8 cellular contexts compared by ENCODE assay signal in the genomic region with DNA sequence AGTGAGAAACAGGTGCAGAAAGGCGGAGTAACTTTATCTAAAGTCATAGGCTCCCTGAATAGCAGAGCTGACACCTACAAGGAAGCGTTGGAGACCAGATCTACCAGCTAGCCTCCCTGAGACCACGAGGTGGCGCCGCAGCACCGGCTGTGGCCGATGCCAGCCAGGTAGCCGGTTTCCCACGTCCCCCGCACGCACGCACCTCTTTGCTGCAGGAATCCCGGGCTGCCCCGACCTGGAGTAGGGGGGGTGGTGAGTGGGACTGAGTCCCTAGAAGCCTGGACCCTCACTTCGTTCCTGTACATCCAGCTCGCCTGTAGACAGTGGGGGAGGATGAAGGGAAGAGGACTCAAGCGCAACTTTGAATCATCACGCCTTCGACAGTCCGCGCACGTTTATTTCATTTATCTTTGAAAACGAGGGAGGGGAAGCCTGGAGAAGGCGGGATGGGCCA. TPM values are rescaled to one million over a fixed set of nuclear protein-coding genes. Genes with fewer than 3 reads are reported as not detected.
DNase-seq lines count a peak whose midpoint lies in the region; ATAC-seq, FAIRE-seq and TF ChIP-seq lines count a peak whose summit lies in the region.

No MANE protein-coding gene starts in this region.

- H3K9me3 Mint-ChIP-seq in naive B cell: no peaks in the 10 kb centered on the region

- dilution Hi-C loops in IMR-90 (cut with HindIII; ENCODE audit: low sequenced_read_pairs, unreplicated experiment): no loop called here

- H3K36me3 ChIP-seq in IMR-90 (ENCODE audit: control insufficient read depth, insufficient read depth, low read length): no peaks in the 10 kb centered on the region

- peak; percentile 52 for TF ChIP-seq POLR2A in IMR-90 (IDR thresholded peaks at IDR 0.05; ENCODE audit: low read depth, low read length)

- peak; percentile 99 for TF ChIP-seq RAD21 in IMR-90 (IDR thresholded peaks at IDR 0.05; ENCODE audit: low read length)

- no peak overlapping the region for H2AK5ac ChIP-seq in IMR-90 (ENCODE audit: low read depth, low read length)

- H2BK5ac ChIP-seq in IMR-90 (ENCODE audit: low read depth, low read length, poor library complexity, severe bottlenecking): no peak overlapping the region

- WGBS in IMR-90 (ENCODE audit: extremely low coverage in 2 of 2, insufficient read length in 1 of 2), 2 experiments: 0% methylated on average over 1 of the region's 24 CpGs; no CpG with 5 or more reads in 1 of the 2 experiments

- peaks cover 35% of the 10 kb centered on the region; the same call in 1 of the 2 replicates for H3K27me3 ChIP-seq in IMR-90 (ENCODE audit: control insufficient read depth, insufficient read depth, low read length)

- 0 out of 2 replicates have a peak, but pooled peaks cover 6% of the 10 kb centered on the region for H3K9me1 ChIP-seq in IMR-90 (ENCODE audit: insufficient read depth, low read length)

- DNase-seq in EL (peak; percentile 74), IMR-90 (peak; percentile 65), RCC 7860 (ENCODE audit: low spot score) (peak; percentile 58), activated T-helper 1 cell treated with Interleukin-2 at 50 U/mL for 16 hours (ENCODE audit: low read depth) (peak; percentile 72), fibroblast of gingiva (ENCODE audit: low read depth) (peak; percentile 53), naive B cell (peak; percentile 81)
- peak; percentile 71 for DNase-seq in stimulated activated CD8-positive, alpha-beta memory T cell treated with anti-CD3 and anti-CD28 coated beads, Interleukin-7, amount 100 ng/mL, for 24 hours (ENCODE audit: low read depth)

- H3K4me2 ChIP-seq in IMR-90 (ENCODE audit: low read depth, low read length): peak overlapping the region; percentile 84

- POLR2A ChIA-PET in IMR-90 (lab: Charles Lee; ENCODE audit: unreplicated experiment): no interaction called here

- H4K91ac ChIP-seq in IMR-90 (ENCODE audit: insufficient read depth, low read depth, low read length): no peak overlapping the region

- H4K20me1 ChIP-seq in IMR-90 (ENCODE audit: insufficient read depth, low read length): peaks cover 10% of the 10 kb centered on the region

- peaks cover 46 to 89% (median 64%) of the 10 kb centered on the region in 3 donors for H3K27me3 Mint-ChIP-seq in naive B cell

- H4K5ac ChIP-seq in IMR-90 (ENCODE audit: low read depth, low read length): no peak overlapping the region

- H3K4ac ChIP-seq in IMR-90 (ENCODE audit: low read depth, low read length): no peak overlapping the region

- H3K23ac ChIP-seq in IMR-90 (ENCODE audit: low read depth, low read length): no peak overlapping the region

- no TSS peak for BruUV-seq in IMR-90 (replicated peaks; lab: Mats Ljungman, UMichigan)

- no peak overlapping the region for H3K9ac ChIP-seq in IMR-90 (ENCODE audit: low read depth, low read length)

- H3K56ac ChIP-seq in IMR-90 (ENCODE audit: extremely low read depth, insufficient read depth, low read length): no peak overlapping the region

- H2AK9ac ChIP-seq in IMR-90 (replicated peaks; ENCODE audit: low read depth, low read length, poor library complexity): peak overlapping the region; percentile 76

- peaks cover 11% of the 10 kb centered on the region for H3K4me1 ChIP-seq in IMR-90 (ENCODE audit: control insufficient read depth, insufficient read depth, low read length)

- H2BK20ac ChIP-seq in IMR-90 (ENCODE audit: low read depth, low read length): no peak overlapping the region

- H2BK120ac ChIP-seq in IMR-90 (ENCODE audit: low read depth, low read length): no peak overlapping the region

- peak; percentile 96 for TF ChIP-seq CTCF in IMR-90 (conservative IDR thresholded peaks at IDR 0.05; ENCODE audit: low read depth, low read length)

- no peak overlapping the region for H3K14ac ChIP-seq in IMR-90 (replicated peaks; ENCODE audit: low read depth, low read length)

- peak overlapping the region; percentile 21 for H3K4me3 ChIP-seq in IMR-90 (ENCODE audit: insufficient read depth, low read depth, low read length)

- peak overlapping the region; percentile 76 to 91 (median 86) for H3K4me3 Mint-ChIP-seq in naive B cell

- ATAC-seq in IMR-90 (ENCODE audit: low read depth) (peak; percentile 46), naive B cell (ENCODE audit: low read depth in 2 of 2) (peak; percentile 64 to 70), GM21529 (IDR thresholded peaks at IDR 0.05; ENCODE audit: unreplicated experiment) (no peak)

- H3K79me1 ChIP-seq in IMR-90 (ENCODE audit: low read depth in 1 of 2, low read length in 2 of 2): no peaks in the 10 kb centered on the region

- no peaks in the 10 kb centered on the region for H3K9me3 ChIP-seq in IMR-90 (ENCODE audit: control insufficient read depth, insufficient read depth, low read length)

- peak overlapping the region; percentile 88 for H2AFZ ChIP-seq in IMR-90 (replicated peaks; ENCODE audit: low read length, poor library complexity)

- H3K27ac Mint-ChIP-seq in naive B cell: peak overlapping the region in 3 of 6 donors; percentile 13 to 65 (median 34)

- H3K27ac ChIP-seq in IMR-90 (ENCODE audit: insufficient read depth, low read length): no peak overlapping the region

- intact Hi-C loops in IMR-90 (cut with micrococcal nuclease): loop anchor here (1.0 to 10.0 kb wide), 5 partner anchors 61 to 355 kb away; a partner anchor contains a TSS

- H2BK15ac ChIP-seq in IMR-90 (ENCODE audit: low read depth, low read length): no peak overlapping the region

- no peak overlapping the region for H4K8ac ChIP-seq in IMR-90 (ENCODE audit: low read depth in 2 of 2, low read length in 2 of 2)

- no peaks in the 10 kb centered on the region for H3K36me3 Mint-ChIP-seq in naive B cell

- in situ Hi-C loops in IMR-90 (cut with MboI; ENCODE audit: low sequenced_read_pairs): loop anchor here (5.0 to 10.0 kb wide), 3 partner anchors 63 to 255 kb away; no protein-coding TSS in a partner anchor

- H3K18ac ChIP-seq in IMR-90 (ENCODE audit: low read depth, low read length): no peak overlapping the region

- FAIRE-seq in RCC 7860 (lab: Jason Lieb, UNC): no peak

- peaks cover 19 to 51% (median 33%) of the 10 kb centered on the region in 3 donors for H3K4me1 Mint-ChIP-seq in naive B cell

- CTCF ChIA-PET in IMR-90 (lab: Yijun Ruan, JAX): interaction anchor here (0.7 to 4.5 kb wide), 16 partner anchors 11 to 193 kb away, joined by 3 to 59 read pairs (median 4); a partner anchor contains a TSS

TF ChIP-seq in IMR-90, 13 proteins besides CTCF, POLR2A, EP300 and RAD21:
- TF ChIP-seq MXI1 (IDR thresholded peaks at IDR 0.05; ENCODE audit: borderline replicate concordance, low read depth, low read length) (no peak; the same call in 1 of the 2 replicates), RCOR1 (IDR thresholded peaks at IDR 0.05; ENCODE audit: insufficient replicate concordance, low read length) (no peak), MAZ (IDR thresholded peaks at IDR 0.05; ENCODE audit: borderline replicate concordance, low read depth, low read length) (no peak), RFX5 (IDR thresholded peaks at IDR 0.05; ENCODE audit: low read depth, low read length) (no peak), MAFK (IDR thresholded peaks at IDR 0.05; ENCODE audit: low read depth, low read length) (no peak), NFE2L2 (IDR thresholded peaks at IDR 0.05; ENCODE audit: low read depth, low read length) (no peak), BHLHE40 (IDR thresholded peaks at IDR 0.05; ENCODE audit: low read depth, low read length) (peak; percentile 86), CEBPB (IDR thresholded peaks at IDR 0.05; ENCODE audit: low read depth, low read length) (no peak), FOS (IDR thresholded peaks at IDR 0.05; ENCODE audit: low read depth, low read length) (no peak), SMC3 (IDR thresholded peaks at IDR 0.05; ENCODE audit: low read depth, low read length) (peak; percentile 90), CHD1 (IDR thresholded peaks at IDR 0.05; ENCODE audit: low read depth, low read length) (peak; percentile 54; the same call in 1 of the 2 replicates)
- TF ChIP-seq, protein P1, sequence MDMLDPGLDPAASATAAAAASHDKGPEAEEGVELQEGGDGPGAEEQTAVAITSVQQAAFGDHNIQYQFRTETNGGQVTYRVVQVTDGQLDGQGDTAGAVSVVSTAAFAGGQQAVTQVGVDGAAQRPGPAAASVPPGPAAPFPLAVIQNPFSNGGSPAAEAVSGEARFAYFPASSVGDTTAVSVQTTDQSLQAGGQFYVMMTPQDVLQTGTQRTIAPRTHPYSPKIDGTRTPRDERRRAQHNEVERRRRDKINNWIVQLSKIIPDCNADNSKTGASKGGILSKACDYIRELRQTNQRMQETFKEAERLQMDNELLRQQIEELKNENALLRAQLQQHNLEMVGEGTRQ (IDR thresholded peaks at IDR 0.05; ENCODE audit: low read depth, low read length): no peak
- TF ChIP-seq, protein P2, sequence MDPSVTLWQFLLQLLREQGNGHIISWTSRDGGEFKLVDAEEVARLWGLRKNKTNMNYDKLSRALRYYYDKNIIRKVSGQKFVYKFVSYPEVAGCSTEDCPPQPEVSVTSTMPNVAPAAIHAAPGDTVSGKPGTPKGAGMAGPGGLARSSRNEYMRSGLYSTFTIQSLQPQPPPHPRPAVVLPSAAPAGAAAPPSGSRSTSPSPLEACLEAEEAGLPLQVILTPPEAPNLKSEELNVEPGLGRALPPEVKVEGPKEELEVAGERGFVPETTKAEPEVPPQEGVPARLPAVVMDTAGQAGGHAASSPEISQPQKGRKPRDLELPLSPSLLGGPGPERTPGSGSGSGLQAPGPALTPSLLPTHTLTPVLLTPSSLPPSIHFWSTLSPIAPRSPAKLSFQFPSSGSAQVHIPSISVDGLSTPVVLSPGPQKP (IDR thresholded peaks at IDR 0.05; ENCODE audit: borderline replicate concordance, low read depth, low read length): no peak

RNA-seq across cellular contexts. Expression of a gene that starts 3.7 kb away (rescaled TPM):
- 0.28 and 0.36 TPM in 2 replicates for total RNA-seq in IMR-90 (2012; rRNA removed)
- polyA plus RNA-seq in IMR-90 (2012; rRNA removed): 0.09 and 0.14 TPM in 2 replicates
- 0.35 TPM in 1 of 2 replicates, not detected in the other for polyA plus RNA-seq in IMR-90 (2012; cell fraction: cytosol; rRNA removed)
- polyA plus RNA-seq in IMR-90 (2012; cell fraction: nucleus; rRNA removed; ENCODE audit: low replicate concordance): 0.09 and 0.14 TPM in 2 replicates
- not detected for polyA plus RNA-seq in naive B cell (ENCODE audit: low read depth in 6 of 6)

RNA-seq across cellular contexts. Expression of a gene that starts 11.5 kb away (rescaled TPM):
- not detected in 2 replicates for total RNA-seq in IMR-90 (2012; rRNA removed)
- polyA plus RNA-seq in IMR-90 (2012; rRNA removed): not detected in 2 replicates
- 0.03 and 0.13 TPM in 2 replicates for polyA plus RNA-seq in IMR-90 (2012; cell fraction: cytosol; rRNA removed)
- 0.10 and 0.18 TPM in 2 replicates for polyA plus RNA-seq in IMR-90 (2012; cell fraction: nucleus; rRNA removed; ENCODE audit: low replicate concordance)
- polyA plus RNA-seq in naive B cell (ENCODE audit: low read depth in 6 of 6): not detected

RNA-seq across cellular contexts. Expression of a gene that starts 15.5 kb away (rescaled TPM):
- total RNA-seq in IMR-90 (2012; rRNA removed): 36.4 and 38.7 TPM in 2 replicates
- polyA plus RNA-seq in IMR-90 (2012; rRNA removed) (38.0 and 40.1 TPM in 2 replicates), naive B cell (ENCODE audit: low read depth in 6 of 6) (10 to 100 TPM in 1 of 6 donors, 1 to 10 TPM in 5; 3.9 to 14.8 (median 6.2) TPM)
- 23.1 and 25.4 TPM in 2 replicates for polyA plus RNA-seq in IMR-90 (2012; cell fraction: cytosol; rRNA removed)
- 74.8 and 86.1 TPM in 2 replicates for polyA plus RNA-seq in IMR-90 (2012; cell fraction: nucleus; rRNA removed; ENCODE audit: low replicate concordance)
